19 cellular contexts compared by ENCODE assay signal in the genomic region with DNA sequence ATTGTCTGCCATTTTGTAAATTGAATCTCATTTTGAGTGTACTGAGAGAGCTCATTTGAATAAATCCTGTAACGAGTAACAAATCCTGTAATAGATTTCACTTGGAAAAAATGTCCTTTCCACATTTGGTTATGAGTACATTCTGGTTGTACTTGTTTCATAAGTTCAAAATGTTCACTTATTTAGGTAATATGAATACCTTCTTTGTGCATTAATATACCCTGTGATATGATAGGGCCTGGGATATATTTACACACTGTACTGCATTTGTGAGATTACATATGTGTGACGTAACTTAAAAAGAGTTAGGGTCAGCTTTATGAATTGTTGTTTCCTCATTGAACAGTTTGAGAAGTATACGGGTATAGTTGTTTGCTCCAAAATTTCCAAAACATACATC.
"Had no signal": no experiment of that assay in that cellular context is flagged by ENCODE, and none has a peak within 500 bp of the region (broad histone marks: within the 10 kb centered on the region; RNA-seq: fewer than 3 reads in every experiment).

No MANE protein-coding gene starts in this region.

- H3K27ac ChIP-seq: coronary artery, esophagus squamous epithelium, hepatocyte, pancreas, testis, upper lobe of right lung had no signal

- H3K4me1 ChIP-seq: testis had no signal

- H3K27me3 ChIP-seq: esophagus squamous epithelium, hepatocyte, pancreas, testis, upper lobe of right lung had no signal

- H3K36me3 ChIP-seq: pancreas had no signal

- H3K4me3 Mint-ChIP-seq: activated CD8-positive, alpha-beta memory T cell treated with anti-CD3 and anti-CD28 coated beads, Interleukin-2, amount 10 ng/mL, durations not matched to agents 7 days and 5 days; brain; T-helper 17 cell; WTC11 had no signal

- H3K27me3 Mint-ChIP-seq: activated CD8-positive, alpha-beta memory T cell treated with anti-CD3 and anti-CD28 coated beads, Interleukin-2, amount 10 ng/mL, durations not matched to agents 7 days and 5 days; brain; T-helper 17 cell had no signal

- H3K27ac Mint-ChIP-seq: activated CD8-positive, alpha-beta memory T cell treated with anti-CD3 and anti-CD28 coated beads, Interleukin-2, amount 10 ng/mL, durations not matched to agents 7 days and 5 days; brain; T-helper 17 cell; WTC11 had no signal

- H3K9me3 ChIP-seq: pancreas, testis, upper lobe of right lung had no signal

- ATAC-seq: activated CD8-positive, alpha-beta memory T cell treated with anti-CD3 and anti-CD28 coated beads, Interleukin-2, amount 10 ng/mL, durations not matched to agents 7 days and 5 days; pancreas; T-helper 17 cell; upper lobe of right lung; WTC11 had no signal

- H3K4me3 ChIP-seq: coronary artery, esophagus squamous epithelium, hepatocyte, lung, pancreas, testis, upper lobe of right lung had no signal

- DNase-seq: activated CD4-positive, alpha-beta T cell treated with anti-CD3 and anti-CD28 coated beads for 48 hours; activated CD8-positive, alpha-beta memory T cell treated with anti-CD3 and anti-CD28 coated beads, Interleukin-2, amount 10 ng/mL, durations not matched to agents 7 days and 5 days; activated naive CD4-positive, alpha-beta T cell; activated T-cell treated with anti-CD3 and anti-CD28 coated beads, Interleukin-2, amount 50 U/mL, for 48 hours; central memory CD4-positive, alpha-beta T cell; esophagus squamous epithelium; islet precursor cell; midbrain; pancreas; stimulated activated CD4-positive, alpha-beta T cell treated with anti-CD3 and anti-CD28 coated beads, Interleukin-12 subunit alpha, Interleukin-12 subunit beta, amount 100 ng/mL, for 4 hours; stimulated activated naive CD4-positive, alpha-beta T cell treated with Interleukin-2 at 50 U/mL for 16 hours; T-helper 17 cell; testis; upper lobe of right lung had no signal
